9 cellular contexts compared by ENCODE assay signal in genomic region chr17:1186214-1186820, GRCh38. TPM values are rescaled to one million over a fixed set of nuclear protein-coding genes. Genes with fewer than 3 reads are reported as not detected.
A peak's percentile ranks its signal among the peaks of the same experiment; 100 is the strongest.
DNase-seq lines count a peak whose midpoint lies in the region; ATAC-seq and TF ChIP-seq lines count a peak whose summit lies in the region.
"Had no signal": no experiment of that assay in that cellular context is flagged by ENCODE, and none has a peak within 500 bp of the region (broad histone marks: within the 10 kb centered on the region; RNA-seq: fewer than 3 reads in every experiment).

No MANE protein-coding gene starts in this region.

- no peaks in the 10 kb centered on the region for H3K9me3 ChIP-seq in BLaER1 treated with 17β-estradiol and CSF1 and Interleukin-3, amounts not matched to agents 10 nM and 100 nM (replicated peaks in 1 of 11)
- no peaks in the 10 kb centered on the region for H3K9me3 ChIP-seq in fibroblast of lung (ENCODE audit: control insufficient read depth, insufficient read depth, low read depth, low read length)

- H3K27me3 ChIP-seq in BLaER1 treated with 17β-estradiol and CSF1 and Interleukin-3, amounts not matched to agents 10 nM and 100 nM = peaks cover 0 to 17% (median 5%) of the 10 kb centered on the region in 11 experiments; a peak in 6 of 22 replicates
- H3K27me3 ChIP-seq in fibroblast of lung (ENCODE audit: control insufficient read depth, insufficient read depth, low read length) = peaks cover 15% of the 10 kb centered on the region

- H3K4me2 ChIP-seq in BLaER1 treated with 17β-estradiol and CSF1 and Interleukin-3, amounts not matched to agents 10 nM and 100 nM = peak overlapping the region; percentile 49 to 97 (median 83)
- no peak overlapping the region for H3K4me2 ChIP-seq in fibroblast of lung (ENCODE audit: extremely low read depth, insufficient read depth, low read length)

- peak overlapping the region in 6 of 11 experiments; percentile 21 to 71 (median 42); a peak in 8 of 22 replicates for H3K27ac ChIP-seq in BLaER1 treated with 17β-estradiol and CSF1 and Interleukin-3, amounts not matched to agents 10 nM and 100 nM
- H3K27ac ChIP-seq in fibroblast of lung (ENCODE audit: insufficient read depth, low read length) = no peak overlapping the region

- no peaks in the 10 kb centered on the region for H3K79me2 ChIP-seq in fibroblast of lung (ENCODE audit: control insufficient read depth, insufficient read depth, low read length)

- H2AFZ ChIP-seq in fibroblast of lung (ENCODE audit: low read length) = no peak overlapping the region

- ATAC-seq in GM19397 (IDR thresholded peaks at IDR 0.05; ENCODE audit: unreplicated experiment) (no peak), GM21619 (IDR thresholded peaks at IDR 0.05; ENCODE audit: unreplicated experiment) (no peak)

- peaks cover 0 to 85% (median 25%) of the 10 kb centered on the region in 11 experiments; a peak in 17 of 22 replicates for H4K20me1 ChIP-seq in BLaER1 treated with 17β-estradiol and CSF1 and Interleukin-3, amounts not matched to agents 10 nM and 100 nM
- no peaks in the 10 kb centered on the region for H4K20me1 ChIP-seq in fibroblast of lung (ENCODE audit: control insufficient read depth, extremely low read depth, insufficient read depth, low read length)

- no peaks in the 10 kb centered on the region for H3K36me3 ChIP-seq in BLaER1 treated with 17β-estradiol and CSF1 and Interleukin-3, amounts not matched to agents 10 nM and 100 nM
- H3K36me3 ChIP-seq in fibroblast of lung (ENCODE audit: control insufficient read depth, insufficient read depth, low read length) = no peaks in the 10 kb centered on the region

- TF ChIP-seq CTCF in fibroblast of lung (conservative IDR thresholded peaks at IDR 0.05 in 1 of 2, IDR thresholded peaks at IDR 0.05 in 1 of 2; ENCODE audit: low read depth in 1 of 2, low read length in 2 of 2) (no peak), retinal pigment epithelial cell (conservative IDR thresholded peaks at IDR 0.05; ENCODE audit: low read depth, low read length) (no peak)

- peak overlapping the region in 10 of 11 experiments; percentile 19 to 70 (median 42); a peak in 15 of 22 replicates for H3K9ac ChIP-seq in BLaER1 treated with 17β-estradiol and CSF1 and Interleukin-3, amounts not matched to agents 10 nM and 100 nM
- H3K9ac ChIP-seq in fibroblast of lung (ENCODE audit: insufficient read depth, low read length) = no peak overlapping the region

- DNase-seq in RPMI7951 (ENCODE audit: low read depth) (peak; percentile 45), fibroblast of lung (ENCODE audit: low read depth in 2 of 2) (peak; percentile 16 to 56), retinal pigment epithelial cell (ENCODE audit: low read depth) (no peak), NCI-H82 (lab: John Stamatoyannopoulos, UW) (no peak), NCI-H2107 treated with DMSO at 0.1 percent for 48 hours (lab: John Stamatoyannopoulos, UW; ENCODE audit: unreplicated experiment) (no peak)
- DNase-seq: NCI-H1092 had no signal

- H3K4me1 ChIP-seq in BLaER1 treated with 17β-estradiol and CSF1 and Interleukin-3, amounts not matched to agents 10 nM and 100 nM = peaks cover 53 to 100% (median 89%) of the 10 kb centered on the region in 10 experiments
- peaks cover 13% of the 10 kb centered on the region for H3K4me1 ChIP-seq in fibroblast of lung (ENCODE audit: control insufficient read depth, extremely low read depth, insufficient read depth, low read length)

- H3K4me3 ChIP-seq in BLaER1 treated with 17β-estradiol and CSF1 and Interleukin-3, amounts not matched to agents 10 nM and 100 nM = peak overlapping the region in 4 of 10 experiments; percentile 14 to 48 (median 37); a peak in 6 of 20 replicates
- peak overlapping the region in 1 of 4 experiments; percentile 25 for H3K4me3 ChIP-seq in fibroblast of lung (replicated peaks in 1 of 4; ENCODE audit: control extremely low read depth in 1 of 4, insufficient read depth in 1 of 4, low read depth in 3 of 4, low read length in 4 of 4)
- peak overlapping the region; percentile 46 for H3K4me3 ChIP-seq in retinal pigment epithelial cell (ENCODE audit: low read length)

RNA-seq across cellular contexts. Expression of gene ABR, which starts 6.5 kb away (rescaled TPM):
- total RNA-seq in RPMI7951 (2014; rRNA removed; shearing (Covaris generic)) = 42.2 and 45.9 TPM in 2 replicates
- 84.7 and 91.9 TPM in 2 replicates for total RNA-seq in fibroblast of lung
- polyA plus RNA-seq in fibroblast of lung = 43.7 and 51.5 TPM in 2 replicates
- 46.2 and 48.9 TPM in 2 replicates for polyA plus RNA-seq in fibroblast of lung (2012)
- polyA minus RNA-seq in fibroblast of lung (ENCODE audit: low replicate concordance) = 184 and 229 TPM in 2 replicates

Comparison
In these comparisons a context has a peak if more than half of its experiments do, and no peak if none do; other contexts are left out.
1. DNase-seq: peak in RPMI7951 (single experiment) and fibroblast of lung (2 of 2); none in retinal pigment epithelial cell (single experiment), NCI-H82 (single experiment) and NCI-H2107 treated with DMSO at 0.1 percent for 48 hours (single experiment).